In the genomic region with DNA sequence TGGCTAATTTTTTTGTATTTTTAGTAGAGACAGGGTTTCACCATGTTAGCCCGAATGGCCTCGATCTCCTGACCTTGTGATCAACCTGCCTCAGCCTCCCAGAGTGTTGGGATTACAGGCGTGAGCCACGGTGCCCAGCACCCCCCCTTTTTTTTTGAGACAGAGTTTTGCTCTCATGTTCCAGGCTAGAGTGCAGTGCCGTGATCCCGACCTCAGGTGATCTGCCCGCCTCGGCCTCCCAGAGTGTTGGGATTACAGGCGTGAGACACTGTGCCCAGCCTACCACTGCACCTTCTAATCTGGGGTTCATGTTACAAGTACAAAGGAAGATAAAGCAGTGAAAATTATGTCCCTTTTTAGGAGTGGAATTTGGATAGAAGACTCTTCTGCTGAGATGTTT, we compare ENCODE assay signal across 1 cellular context.
TF ChIP-seq lines count a peak whose summit lies in the region.

No MANE protein-coding gene starts in this region.

TF ChIP-seq in IMR-90, 13 proteins besides CTCF, POLR2A, EP300 and RAD21:
- TF ChIP-seq MXI1 (IDR thresholded peaks at IDR 0.05; ENCODE audit: borderline replicate concordance, low read depth, low read length) (no peak), CEBPB (IDR thresholded peaks at IDR 0.05; ENCODE audit: low read depth, low read length) (no peak), ELK1 (IDR thresholded peaks at IDR 0.05; ENCODE audit: borderline replicate concordance, low read depth, low read length) (no peak), FOS (IDR thresholded peaks at IDR 0.05; ENCODE audit: low read depth, low read length) (no peak), CHD1 (IDR thresholded peaks at IDR 0.05; ENCODE audit: low read depth, low read length) (no peak), SMC3 (IDR thresholded peaks at IDR 0.05; ENCODE audit: low read depth, low read length) (no peak), RCOR1 (IDR thresholded peaks at IDR 0.05; ENCODE audit: insufficient replicate concordance, low read length) (no peak), BHLHE40 (IDR thresholded peaks at IDR 0.05; ENCODE audit: low read depth, low read length) (no peak)
